In genomic region chr12:92973614-92974013, GRCh38 we compare ENCODE assay signal across 10 cellular contexts. TPM values are rescaled to one million over a fixed set of nuclear protein-coding genes. Genes with fewer than 3 reads are reported as not detected.
DNase-seq lines count a peak whose midpoint lies in the region; ATAC-seq, FAIRE-seq and TF ChIP-seq lines count a peak whose summit lies in the region.
"Had no signal": no experiment of that assay in that cellular context is flagged by ENCODE, and none has a peak within 500 bp of the region (broad histone marks: within the 10 kb centered on the region; RNA-seq: fewer than 3 reads in every experiment).

No MANE protein-coding gene starts in this region.

- no peak for TF ChIP-seq POLR2A in H54 (IDR thresholded peaks at IDR 0.05; ENCODE audit: low read depth, low read length)

- H3K4me2 ChIP-seq in OCI-LY7 (ENCODE audit: low read length), result no peak overlapping the region

- H3K4me3 Mint-ChIP-seq in activated CD4-positive, alpha-beta T cell treated with anti-CD3 and anti-CD28 coated beads, Interleukin-2, amount 10 ng/mL, durations not matched to agents 7 days and 5 days, result no peak overlapping the region
- no peak overlapping the region for H3K4me3 Mint-ChIP-seq in activated CD4-positive, alpha-beta T cell treated with anti-CD3 and anti-CD28 coated beads, Interleukin-2, amount 10 ng/mL, durations not matched to agents 24 days and 14 days
- H3K4me3 Mint-ChIP-seq: activated T-cell treated with anti-CD3 and anti-CD28 coated beads, Interleukin-2, amount 50 U/mL, for 4 hours had no signal

- no peak for FAIRE-seq in H54 (lab: Jason Lieb, UNC)

- no peak for TF ChIP-seq CTCF in OCI-LY7 (conservative IDR thresholded peaks at IDR 0.05; ENCODE audit: low read length)

- no peaks in the 10 kb centered on the region for H3K9me2 ChIP-seq in OCI-LY7 (ENCODE audit: insufficient read depth, low read length)

- H3K36me3 ChIP-seq in OCI-LY7 (ENCODE audit: insufficient read depth, low read length), result no peaks in the 10 kb centered on the region
- H3K36me3 ChIP-seq: uterus had no signal

- H3K9me3 ChIP-seq in OCI-LY7 (ENCODE audit: low read length), result no peaks in the 10 kb centered on the region

- BruUV-seq in OCI-LY7 (replicated peaks; lab: Mats Ljungman, UMichigan), result no TSS peak

- H3K4me3 ChIP-seq in OCI-LY7 (ENCODE audit: low read depth, low read length, poor library complexity, severe bottlenecking), result no peak overlapping the region
- H3K4me3 ChIP-seq: uterus had no signal

- no peak overlapping the region for H3K27ac ChIP-seq in OCI-LY7 (ENCODE audit: low read depth, low read length, poor library complexity, severe bottlenecking)
- H3K27ac ChIP-seq: uterus had no signal

- peaks cover 17% of the 10 kb centered on the region for H3K4me1 Mint-ChIP-seq in activated CD4-positive, alpha-beta T cell treated with anti-CD3 and anti-CD28 coated beads, Interleukin-2, amount 10 ng/mL, durations not matched to agents 7 days and 5 days
- H3K4me1 Mint-ChIP-seq in activated CD4-positive, alpha-beta T cell treated with anti-CD3 and anti-CD28 coated beads, Interleukin-2, amount 10 ng/mL, durations not matched to agents 24 days and 14 days, result peaks cover 12% of the 10 kb centered on the region

- no peaks in the 10 kb centered on the region for H3K79me2 ChIP-seq in OCI-LY7 (ENCODE audit: insufficient read depth, low read depth, low read length)

- H3K9me3 Mint-ChIP-seq in activated CD4-positive, alpha-beta T cell treated with anti-CD3 and anti-CD28 coated beads, Interleukin-2, amount 10 ng/mL, durations not matched to agents 7 days and 5 days, result peaks cover 12% of the 10 kb centered on the region
- H3K9me3 Mint-ChIP-seq in activated CD4-positive, alpha-beta T cell treated with anti-CD3 and anti-CD28 coated beads, Interleukin-2, amount 10 ng/mL, durations not matched to agents 24 days and 14 days, result peaks cover 15% of the 10 kb centered on the region

- POLR2A ChIA-PET in activated CD4-positive, alpha-beta T cell treated with anti-CD3 and anti-CD28 coated beads, Interleukin-2, amount 10 ng/mL, durations not matched to agents 7 days and 5 days (lab: Charles Lee), result no interaction called here
- POLR2A ChIA-PET in OCI-LY7 (lab: Charles Lee), result interaction anchor here (0.6 to 1.4 kb wide), 4 partner anchors 14 to 1226 kb away, joined by 3 to 5 read pairs (median 4); no protein-coding TSS in a partner anchor

- no peak for DNase-seq in activated CD4-positive, alpha-beta T cell treated with anti-CD3 and anti-CD28 coated beads, Interleukin-2, amount 10 ng/mL, durations not matched to agents 7 days and 5 days
- no peak for DNase-seq in activated CD4-positive, alpha-beta T cell treated with anti-CD3 and anti-CD28 coated beads, Interleukin-2, amount 10 ng/mL, durations not matched to agents 24 days and 14 days
- DNase-seq in SKM-1 treated with dmso at 0.1 percent for 144 hours (lab: John Stamatoyannopoulos, UW; ENCODE audit: unreplicated experiment) (peak; percentile 75), sciatic nerve (ENCODE audit: low spot score) (no peak), OCI-LY7 (ENCODE audit: low spot score) (no peak), H54 (ENCODE audit: insufficient read length, low spot score) (no peak)
- no peak for DNase-seq in stimulated activated CD4-positive, alpha-beta T cell treated with anti-CD3 and anti-CD28 coated beads, Interleukin-12 subunit alpha, Interleukin-12 subunit beta, amount 100 ng/mL, for 4 hours
- DNase-seq: activated T-cell treated with anti-CD3 and anti-CD28 coated beads, Interleukin-2, amount 50 U/mL, for 4 hours; uterus had no signal

- H4K20me1 ChIP-seq in OCI-LY7 (ENCODE audit: insufficient read depth, low read length), result no peaks in the 10 kb centered on the region

- H2AFZ ChIP-seq in OCI-LY7 (ENCODE audit: low read length), result no peak overlapping the region

- peak overlapping the region; percentile 25 for H3K27ac Mint-ChIP-seq in activated CD4-positive, alpha-beta T cell treated with anti-CD3 and anti-CD28 coated beads, Interleukin-2, amount 10 ng/mL, durations not matched to agents 7 days and 5 days
- no peak overlapping the region for H3K27ac Mint-ChIP-seq in activated CD4-positive, alpha-beta T cell treated with anti-CD3 and anti-CD28 coated beads, Interleukin-2, amount 10 ng/mL, durations not matched to agents 24 days and 14 days

- peaks cover 6% of the 10 kb centered on the region for H3K36me3 Mint-ChIP-seq in activated CD4-positive, alpha-beta T cell treated with anti-CD3 and anti-CD28 coated beads, Interleukin-2, amount 10 ng/mL, durations not matched to agents 7 days and 5 days (ENCODE audit: low read depth)
- H3K36me3 Mint-ChIP-seq in activated CD4-positive, alpha-beta T cell treated with anti-CD3 and anti-CD28 coated beads, Interleukin-2, amount 10 ng/mL, durations not matched to agents 24 days and 14 days (ENCODE audit: low read depth), result peaks cover 4% of the 10 kb centered on the region

- no peaks in the 10 kb centered on the region for H3K27me3 Mint-ChIP-seq in activated CD4-positive, alpha-beta T cell treated with anti-CD3 and anti-CD28 coated beads, Interleukin-2, amount 10 ng/mL, durations not matched to agents 7 days and 5 days
- H3K27me3 Mint-ChIP-seq in activated CD4-positive, alpha-beta T cell treated with anti-CD3 and anti-CD28 coated beads, Interleukin-2, amount 10 ng/mL, durations not matched to agents 24 days and 14 days, result no peaks in the 10 kb centered on the region

- intact Hi-C loops in activated CD4-positive, alpha-beta T cell treated with anti-CD3 and anti-CD28 coated beads, Interleukin-2, amount 10 ng/mL, durations not matched to agents 24 days and 14 days (cut with micrococcal nuclease), result no loop called here
- intact Hi-C loops in sciatic nerve (cut with DNase I) (no loop called here), OCI-LY7 (cut with micrococcal nuclease; ENCODE audit: unreplicated experiment) (no loop called here)

- no peaks in the 10 kb centered on the region for H3K4me1 ChIP-seq in OCI-LY7 (ENCODE audit: insufficient read depth, low read length, poor library complexity, severe bottlenecking)
- H3K4me1 ChIP-seq: uterus had no signal

- peak; percentile 38 for ATAC-seq in HG03064 (IDR thresholded peaks at IDR 0.05; ENCODE audit: low read depth, unreplicated experiment)
- peak; percentile 19 for ATAC-seq in sciatic nerve
- ATAC-seq: activated T-cell treated with anti-CD3 and anti-CD28 coated beads, Interleukin-2, amount 50 U/mL, for 4 hours had no signal

- CTCF ChIA-PET in activated CD4-positive, alpha-beta T cell treated with anti-CD3 and anti-CD28 coated beads, Interleukin-2, amount 10 ng/mL, durations not matched to agents 7 days and 5 days (lab: Charles Lee), result interaction anchor here (0.9 kb wide), 1 partner anchor 10 kb away, joined by 3 read pairs; no protein-coding TSS in a partner anchor
- CTCF ChIA-PET in OCI-LY7 (lab: Charles Lee; ENCODE audit: unreplicated experiment), result no interaction called here

RNA-seq across cellular contexts. Expression of gene EEA1, which starts 44.5 kb away (rescaled TPM):
- 10 to 100 TPM; 17.8 to 18.0 TPM for total RNA-seq in activated CD4-positive, alpha-beta T cell treated with anti-CD3 and anti-CD28 coated beads, Interleukin-2, amount 10 ng/mL, durations not matched to agents 7 days and 5 days
- total RNA-seq in activated CD4-positive, alpha-beta T cell treated with anti-CD3 and anti-CD28 coated beads, Interleukin-2, amount 10 ng/mL, durations not matched to agents 24 days and 14 days, result 22.2 and 23.4 TPM in 2 replicates
- total RNA-seq in sciatic nerve, result 45.3 TPM
- 3.0 and 8.4 TPM in 2 replicates for total RNA-seq in OCI-LY7 (2014; rRNA removed; shearing (Covaris generic))
- total RNA-seq in OCI-LY7 (2022), result 11.9 and 12.1 TPM in 2 replicates
